Comparison of ENCODE assay signal across 10 cellular contexts in the genomic region with DNA sequence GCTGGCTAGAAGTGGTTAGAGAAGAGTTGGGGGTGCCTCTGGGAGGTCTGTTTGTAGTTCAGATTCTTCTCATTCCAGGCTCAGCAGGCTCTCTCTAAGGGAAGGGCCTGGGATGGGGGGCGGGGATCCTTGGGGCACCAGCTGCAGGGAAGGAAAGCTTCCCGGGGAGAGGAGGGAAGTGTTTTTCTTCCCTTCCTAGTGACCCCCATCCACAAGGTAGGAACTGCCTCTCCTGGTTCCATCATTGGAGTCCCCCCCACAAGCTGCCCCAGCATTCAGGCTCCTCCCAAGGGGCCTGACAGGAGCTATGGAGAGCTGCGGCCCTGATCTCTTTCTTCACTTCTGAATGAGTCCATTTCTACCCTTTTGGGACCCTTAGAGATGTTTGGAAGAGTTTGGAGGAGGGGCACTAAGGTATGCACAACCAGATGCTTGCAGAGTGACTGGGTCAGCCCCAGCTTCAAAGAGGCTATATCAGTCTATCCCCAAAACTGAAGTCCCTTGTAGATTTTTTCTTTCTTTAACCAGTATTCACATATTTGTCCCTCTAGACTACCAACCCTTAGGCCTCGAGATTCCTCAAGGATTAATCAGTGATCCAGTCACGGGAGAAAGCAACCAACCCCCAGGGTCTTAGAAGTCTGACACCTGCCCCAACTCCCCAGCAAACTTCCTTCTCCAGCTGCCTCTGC. TPM values are rescaled to one million over a fixed set of nuclear protein-coding genes. Genes with fewer than 3 reads are reported as not detected.
DNase-seq lines count a peak whose midpoint lies in the region; ATAC-seq and TF ChIP-seq lines count a peak whose summit lies in the region.
"Had no signal": no experiment of that assay in that cellular context is flagged by ENCODE, and none has a peak within 500 bp of the region (broad histone marks: within the 10 kb centered on the region; RNA-seq: fewer than 3 reads in every experiment).

No MANE protein-coding gene starts in this region.

- peak; percentile 68 for DNase-seq in H4 (ENCODE audit: low spot score)
- peak; percentile 83 for DNase-seq in fibroblast of villous mesenchyme (ENCODE audit: low read depth)
- peak; percentile 67 for DNase-seq in skeletal muscle cell (ENCODE audit: low read depth)
- DNase-seq in vagina (ENCODE audit: extremely low spot score in 2 of 2), result no peak
- no peak for DNase-seq in NCI-H510A (lab: John Stamatoyannopoulos, UW)
- DNase-seq: NCI-H1436 treated with DMSO at 0.1 percent for 48 hours, WERI-Rb-1 had no signal

- H3K36me3 ChIP-seq in vagina, result no peaks in the 10 kb centered on the region
- H3K36me3 ChIP-seq: WERI-Rb-1 had no signal

- intact Hi-C loops in vagina (cut with DNase I), result no loop called here

- H3K9me3 ChIP-seq in vagina, result no peaks in the 10 kb centered on the region

- no peaks in the 10 kb centered on the region for H3K27me3 ChIP-seq in vagina

- no peak for TF ChIP-seq POLR2A in vagina (IDR thresholded peaks at IDR 0.05)
- TF ChIP-seq POLR2A in GM18505 (IDR thresholded peaks at IDR 0.05; ENCODE audit: borderline replicate concordance, extremely low read depth, insufficient read depth, insufficient read length), result no peak

- no peak for TF ChIP-seq CTCF in fibroblast of villous mesenchyme (IDR thresholded peaks at IDR 0.05; ENCODE audit: insufficient read depth, low read depth, low read length)
- TF ChIP-seq CTCF in vagina (IDR thresholded peaks at IDR 0.05), result no peak

- H3K27ac ChIP-seq in vagina, result no peak overlapping the region
- H3K27ac ChIP-seq: WERI-Rb-1 had no signal

- H3K4me1 ChIP-seq in vagina, result no peaks in the 10 kb centered on the region

- ATAC-seq in SK-N-SH treated with all-trans-retinoic acid at 6 μM for 48 hours, result peak; percentile 90
- no peak for ATAC-seq in GM18505 (IDR thresholded peaks at IDR 0.05; ENCODE audit: unreplicated experiment)
- ATAC-seq in HG02973 (IDR thresholded peaks at IDR 0.05; ENCODE audit: unreplicated experiment), result no peak

- H3K4me3 ChIP-seq in fibroblast of villous mesenchyme (ENCODE audit: low read depth, low read length) (peak overlapping the region; percentile 27), skeletal muscle cell (ENCODE audit: low read depth, low read length) (no peak overlapping the region), vagina (no peak overlapping the region)

TF ChIP-seq in SK-N-SH treated with all-trans-retinoic acid at 6 μM for 48 hours, 23 proteins besides CTCF, POLR2A, EP300 and RAD21:
- TF ChIP-seq ZC3H10 (CRISPR knock-in tag; IDR thresholded peaks at IDR 0.05), result no peak
- TF ChIP-seq, protein P1, sequence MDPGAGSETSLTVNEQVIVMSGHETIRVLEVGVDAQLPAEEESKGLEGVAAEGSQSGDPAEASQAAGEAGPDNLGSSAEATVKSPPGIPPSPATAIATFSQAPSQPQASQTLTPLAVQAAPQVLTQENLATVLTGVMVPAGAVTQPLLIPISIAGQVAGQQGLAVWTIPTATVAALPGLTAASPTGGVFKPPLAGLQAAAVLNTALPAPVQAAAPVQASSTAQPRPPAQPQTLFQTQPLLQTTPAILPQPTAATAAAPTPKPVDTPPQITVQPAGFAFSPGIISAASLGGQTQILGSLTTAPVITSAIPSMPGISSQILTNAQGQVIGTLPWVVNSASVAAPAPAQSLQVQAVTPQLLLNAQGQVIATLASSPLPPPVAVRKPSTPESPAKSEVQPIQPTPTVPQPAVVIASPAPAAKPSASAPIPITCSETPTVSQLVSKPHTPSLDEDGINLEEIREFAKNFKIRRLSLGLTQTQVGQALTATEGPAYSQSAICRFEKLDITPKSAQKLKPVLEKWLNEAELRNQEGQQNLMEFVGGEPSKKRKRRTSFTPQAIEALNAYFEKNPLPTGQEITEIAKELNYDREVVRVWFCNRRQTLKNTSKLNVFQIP (CRISPR knock-in tag; IDR thresholded peaks at IDR 0.05; ENCODE audit: borderline replicate concordance, low read depth), result no peak
- TF ChIP-seq PPARA (CRISPR knock-in tag; IDR thresholded peaks at IDR 0.05; ENCODE audit: borderline replicate concordance), result no peak
- TF ChIP-seq TOX (CRISPR knock-in tag; IDR thresholded peaks at IDR 0.05; ENCODE audit: borderline replicate concordance), result no peak
- no peak for TF ChIP-seq CSDC2 (CRISPR knock-in tag; IDR thresholded peaks at IDR 0.05)
- TF ChIP-seq RARB (CRISPR knock-in tag; IDR thresholded peaks at IDR 0.05), result no peak
- TF ChIP-seq, protein P2, sequence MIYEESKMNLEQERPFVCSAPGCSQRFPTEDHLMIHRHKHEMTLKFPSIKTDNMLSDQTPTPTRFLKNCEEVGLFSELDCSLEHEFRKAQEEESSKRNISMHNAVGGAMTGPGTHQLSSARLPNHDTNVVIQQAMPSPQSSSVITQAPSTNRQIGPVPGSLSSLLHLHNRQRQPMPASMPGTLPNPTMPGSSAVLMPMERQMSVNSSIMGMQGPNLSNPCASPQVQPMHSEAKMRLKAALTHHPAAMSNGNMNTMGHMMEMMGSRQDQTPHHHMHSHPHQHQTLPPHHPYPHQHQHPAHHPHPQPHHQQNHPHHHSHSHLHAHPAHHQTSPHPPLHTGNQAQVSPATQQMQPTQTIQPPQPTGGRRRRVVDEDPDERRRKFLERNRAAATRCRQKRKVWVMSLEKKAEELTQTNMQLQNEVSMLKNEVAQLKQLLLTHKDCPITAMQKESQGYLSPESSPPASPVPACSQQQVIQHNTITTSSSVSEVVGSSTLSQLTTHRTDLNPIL (CRISPR knock-in tag; IDR thresholded peaks at IDR 0.05; ENCODE audit: low read depth), result no peak
- no peak for TF ChIP-seq ARNTL (CRISPR knock-in tag; IDR thresholded peaks at IDR 0.05; ENCODE audit: borderline replicate concordance, low read depth)
- no peak for TF ChIP-seq ZNF70 (CRISPR knock-in tag; IDR thresholded peaks at IDR 0.05)

RNA-seq across cellular contexts. Expression of a gene that starts 13.9 kb away (rescaled TPM):
- total RNA-seq in H4 (2014; rRNA removed; shearing (Covaris generic)), result 5.9 and 6.2 TPM in 2 replicates
- 35.4 and 36.3 TPM in 2 replicates for total RNA-seq in fibroblast of villous mesenchyme
- total RNA-seq in vagina, result 7.6 TPM

RNA-seq across cellular contexts. Expression of a gene that starts 40.2 kb away (rescaled TPM):
- total RNA-seq in H4 (2014; rRNA removed; shearing (Covaris generic)), result 7.4 and 15.0 TPM in 2 replicates
- total RNA-seq in fibroblast of villous mesenchyme, result 23.8 and 31.1 TPM in 2 replicates
- 39.0 TPM for total RNA-seq in vagina

Comparison
In these comparisons a context has a peak if more than half of its experiments do, and no peak if none do; other contexts are left out.
1. DNase-seq: peak in H4 (single experiment), fibroblast of villous mesenchyme (single experiment) and skeletal muscle cell (single experiment); none in vagina (0 of 2) and NCI-H510A (single experiment).